In genomic region chr18:42373584-42373983, GRCh38 we compare ENCODE assay signal across 18 cellular contexts.
DNase-seq lines count a peak whose midpoint lies in the region; ATAC-seq and TF ChIP-seq lines count a peak whose summit lies in the region.
"Had no signal": no experiment of that assay in that cellular context is flagged by ENCODE, and none has a peak within 500 bp of the region (broad histone marks: within the 10 kb centered on the region; RNA-seq: fewer than 3 reads in every experiment).

No MANE protein-coding gene starts in this region.

- H3K4me3 ChIP-seq in A673 (ENCODE audit: low read depth, low read length, poor library complexity, severe bottlenecking) = no peak overlapping the region
- no peak overlapping the region for H3K4me3 ChIP-seq in choroid plexus epithelial cell (ENCODE audit: low read depth, low read length)
- H3K4me3 ChIP-seq: PC-9 had no signal

- ATAC-seq in GM19463 (IDR thresholded peaks at IDR 0.05; ENCODE audit: unreplicated experiment) (no peak), GM21786 (IDR thresholded peaks at IDR 0.05; ENCODE audit: unreplicated experiment) (no peak)

- peak; percentile 27 for DNase-seq in A673 (ENCODE audit: low spot score)
- peak; percentile 25 for DNase-seq in DMS53 (lab: John Stamatoyannopoulos, UW)
- peak; percentile 1 for DNase-seq in choroid plexus epithelial cell (ENCODE audit: low read depth)
- peak; percentile 61 for DNase-seq in renal cortical epithelial cell (ENCODE audit: low read depth)
- DNase-seq in RKO (ENCODE audit: low spot score) = no peak
- DNase-seq: CD4-positive, CD25-positive, alpha-beta regulatory T cell; DMS153; H7; HFFc6; NCI-H1417 treated with DMSO at 0.1 percent for 48 hours; NCI-H187 treated with DMSO at 0.1 percent for 48 hours; NCI-H446 treated with DMSO at 0.1 percent for 48 hours; NCI-H774; PC-9; T-helper 1 cell had no signal

- POLR2A ChIA-PET in A673 (lab: Charles Lee; ENCODE audit: low non-redundant PET) = no interaction called here

- peaks cover 6% of the 10 kb centered on the region for H3K4me1 ChIP-seq in A673 (ENCODE audit: insufficient read depth, low read length, poor library complexity, severe bottlenecking)

- no peaks in the 10 kb centered on the region for H3K9me3 ChIP-seq in A673 (ENCODE audit: low read depth, low read length, poor library complexity, severe bottlenecking)

- BruUV-seq in A673 (replicated peaks; lab: Mats Ljungman, UMichigan) = no TSS peak

- CTCF ChIA-PET in A673 (lab: Charles Lee) = no interaction called here

- intact Hi-C loops in A673 (cut with micrococcal nuclease; ENCODE audit: unreplicated experiment) = no loop called here

- no peaks in the 10 kb centered on the region for H3K27me3 ChIP-seq in A673 (replicated peaks; ENCODE audit: insufficient read depth, low read depth, low read length, poor library complexity)

- TF ChIP-seq CTCF in A673 (conservative IDR thresholded peaks at IDR 0.05; ENCODE audit: low read depth, low read length) = no peak
- TF ChIP-seq CTCF in choroid plexus epithelial cell (conservative IDR thresholded peaks at IDR 0.05; ENCODE audit: low read depth, low read length) = no peak

- no peaks in the 10 kb centered on the region for H3K36me3 ChIP-seq in A673 (ENCODE audit: insufficient read depth, low read length, poor library complexity, severe bottlenecking)

- H3K27ac ChIP-seq in A673 (ENCODE audit: low read depth, low read length, poor library complexity, severe bottlenecking) = no peak overlapping the region
- H3K27ac ChIP-seq: KMS-11, PC-9 had no signal
